ENCODE assay signal across 9 cellular contexts in the genomic region with DNA sequence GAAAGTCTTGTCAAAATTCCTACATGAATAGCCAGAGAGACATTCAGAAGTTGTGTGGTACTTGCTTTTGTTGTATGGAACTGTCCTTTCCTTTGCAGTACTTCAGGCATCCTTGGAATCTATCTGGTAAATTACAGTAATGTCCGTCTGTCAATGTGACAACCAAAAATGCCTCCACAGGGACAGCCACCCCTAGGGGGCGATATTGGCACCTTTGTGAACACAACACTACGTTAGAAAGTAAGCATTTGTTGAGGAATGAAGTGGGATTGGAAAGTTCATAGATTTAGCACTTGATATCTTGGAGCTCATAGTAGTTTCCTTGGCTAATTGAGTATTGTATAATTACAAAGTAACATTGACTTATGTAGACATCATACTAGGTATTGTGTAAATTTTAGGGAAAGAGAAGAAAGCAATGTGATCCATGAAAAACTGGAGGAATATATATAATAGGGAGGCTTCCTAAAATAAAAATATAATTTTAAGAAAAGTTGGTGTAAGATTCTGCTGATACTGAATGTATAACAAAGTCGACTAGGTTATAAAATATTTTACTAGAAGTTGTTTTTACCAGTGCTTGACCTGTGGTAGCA. TPM values are rescaled to one million over a fixed set of nuclear protein-coding genes. Genes with fewer than 3 reads are reported as not detected.
DNase-seq lines count a peak whose midpoint lies in the region; ATAC-seq, FAIRE-seq and TF ChIP-seq lines count a peak whose summit lies in the region.
"Had no signal": no experiment of that assay in that cellular context is flagged by ENCODE, and none has a peak within 500 bp of the region (broad histone marks: within the 10 kb centered on the region; RNA-seq: fewer than 3 reads in every experiment).

No MANE protein-coding gene starts in this region.

- no peak overlapping the region for H3K4me2 ChIP-seq in K562 (ENCODE audit: insufficient read depth, low read length)

- TF ChIP-seq EP300 in K562 (IDR thresholded peaks at IDR 0.05; ENCODE audit: low read length) = no peak

- peak; percentile 64 to 77 for TF ChIP-seq RAD21 in K562 (CRISPR knock-in tag; conservative IDR thresholded peaks at IDR 0.05 in 1 of 2, IDR thresholded peaks at IDR 0.05 in 1 of 2)

- H3K9me3 ChIP-seq in K562 (replicated peaks; ENCODE audit: control insufficient read depth, insufficient read depth, low read depth, low read length) = no peaks in the 10 kb centered on the region
- no peaks in the 10 kb centered on the region for H3K9me3 ChIP-seq in left lung
- H3K9me3 ChIP-seq: thoracic aorta had no signal

- H3K36me3 ChIP-seq in K562 (ENCODE audit: control insufficient read depth, insufficient read depth, low read length) (no peaks in the 10 kb centered on the region), left lung (no peaks in the 10 kb centered on the region)
- H3K36me3 ChIP-seq: thoracic aorta had no signal

- H3K9me1 ChIP-seq in K562 (ENCODE audit: control insufficient read depth, insufficient read depth, low read length) = no peaks in the 10 kb centered on the region

- WGBS in K562 (ENCODE audit: insufficient coverage, low coverage, missing lambda C conversion rate) = 0% methylated on average over 4 of the region's 4 CpGs

- CTCF ChIA-PET in K562 (lab: Yijun Ruan, JAX; ENCODE audit: low intra/inter-chr PET ratio) = interaction anchor here (0.6 to 1.5 kb wide), 2 partner anchors 90 to 1585 kb away, joined by 3 to 11 read pairs; no protein-coding TSS in a partner anchor

- POLR2A ChIA-PET in K562 (lab: Yijun Ruan, JAX) = interaction anchor here (0.6 to 0.7 kb wide), 2 partner anchors 46 to 96 kb away, joined by 4 read pairs; no protein-coding TSS in a partner anchor

- no TSS peak for BruUV-seq in K562 (replicated peaks; lab: Mats Ljungman, UMichigan)

- peak; percentile 53 for ATAC-seq in HG03521 (IDR thresholded peaks at IDR 0.05; ENCODE audit: unreplicated experiment)
- peak; percentile 90 for ATAC-seq in K562
- peak; percentile 71 for ATAC-seq in left lung
- ATAC-seq in GM19328 (IDR thresholded peaks at IDR 0.05; ENCODE audit: unreplicated experiment) = no peak

- in situ Hi-C loops in K562 (cut with MboI) = no loop called here

- no peak overlapping the region for H3K9ac ChIP-seq in K562 (ENCODE audit: insufficient read depth in 1 of 2, low read depth in 2 of 2, low read length in 2 of 2)

- TF ChIP-seq CTCF in GM12874 (IDR thresholded peaks at IDR 0.05; ENCODE audit: insufficient read depth, low read depth, low read length) (peak; percentile 72), K562 (IDR thresholded peaks at IDR 0.05 in 2 of 3, conservative IDR thresholded peaks at IDR 0.05 in 1 of 3; ENCODE audit: insufficient read depth in 2 of 3, low read depth in 1 of 3, low read length in 3 of 3) (peak; percentile 75 to 91 (median 83)), left lung (IDR thresholded peaks at IDR 0.05) (peak; percentile 52 to 59)

- H3K4me3 ChIP-seq in K562 (no peak overlapping the region), left lung (no peak overlapping the region)
- H3K4me3 ChIP-seq: thoracic aorta had no signal

- H4K20me1 ChIP-seq in K562 (replicated peaks; ENCODE audit: control insufficient read depth, insufficient read depth, low read length) = no peaks in the 10 kb centered on the region

- no peak overlapping the region for H2AFZ ChIP-seq in K562 (ENCODE audit: low read depth, low read length)

- peak; percentile 37 for DNase-seq in AG08396 (ENCODE audit: low spot score)
- peak in 4 of 5 experiments; percentile 19 to 56 (median 39) for DNase-seq in T-helper 2 cell
- peak; percentile 39 to 86 (median 54) for DNase-seq in K562 (ENCODE audit: extremely low read depth in 1 of 4, low spot score in 3 of 4)
- DNase-seq in left lung = peak in 1 of 2 donors; percentile 59
- peak; percentile 37 to 53 for DNase-seq in stimulated activated CD8-positive, alpha-beta memory T cell treated with anti-CD3 and anti-CD28 coated beads, Interleukin-15, amount 100 ng/mL, for 48 hours (ENCODE audit: low read depth in 2 of 2)

- TF ChIP-seq POLR2A in K562 (conservative IDR thresholded peaks at IDR 0.05) = no peak

- intact Hi-C loops in K562 (cut with micrococcal nuclease) (loop anchor here (1.0 kb wide), 1 partner anchor 90 kb away; no protein-coding TSS in a partner anchor), left lung (cut with DNase I) (no loop called here)

- no peaks in the 10 kb centered on the region for H3K27me3 ChIP-seq in K562 (ENCODE audit: control insufficient read depth in 2 of 2, insufficient read depth in 2 of 2, low read length in 2 of 2)
- no peaks in the 10 kb centered on the region for H3K27me3 ChIP-seq in left lung

- no peaks in the 10 kb centered on the region for H3K4me1 ChIP-seq in K562 (replicated peaks in 1 of 2; ENCODE audit: control insufficient read depth in 2 of 2, insufficient read depth in 2 of 2, low read length in 2 of 2)
- no peaks in the 10 kb centered on the region for H3K4me1 ChIP-seq in left lung

- H3K27ac ChIP-seq in K562 (ENCODE audit: extremely low read depth, low read depth, low read length) (no peak overlapping the region), left lung (no peak overlapping the region)
- H3K27ac ChIP-seq: thoracic aorta had no signal

- peak; percentile 93 for FAIRE-seq in K562 (lab: Jason Lieb, UNC)

- no peaks in the 10 kb centered on the region for H3K79me2 ChIP-seq in K562 (ENCODE audit: control insufficient read depth, insufficient read depth, low read length)

TF ChIP-seq in K562, 482 proteins besides CTCF, POLR2A, EP300 and RAD21 (continues in another document):
- TF ChIP-seq, protein P1, sequence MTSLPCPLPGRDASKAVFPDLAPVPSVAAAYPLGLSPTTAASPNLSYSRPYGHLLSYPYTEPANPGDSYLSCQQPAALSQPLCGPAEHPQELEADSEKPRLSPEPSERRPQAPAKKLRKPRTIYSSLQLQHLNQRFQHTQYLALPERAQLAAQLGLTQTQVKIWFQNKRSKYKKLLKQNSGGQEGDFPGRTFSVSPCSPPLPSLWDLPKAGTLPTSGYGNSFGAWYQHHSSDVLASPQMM (CRISPR knock-in tag; IDR thresholded peaks at IDR 0.05) = no peak
- no peak for TF ChIP-seq NFE2 (IDR thresholded peaks at IDR 0.05; ENCODE audit: low read depth)
- TF ChIP-seq, protein P2, sequence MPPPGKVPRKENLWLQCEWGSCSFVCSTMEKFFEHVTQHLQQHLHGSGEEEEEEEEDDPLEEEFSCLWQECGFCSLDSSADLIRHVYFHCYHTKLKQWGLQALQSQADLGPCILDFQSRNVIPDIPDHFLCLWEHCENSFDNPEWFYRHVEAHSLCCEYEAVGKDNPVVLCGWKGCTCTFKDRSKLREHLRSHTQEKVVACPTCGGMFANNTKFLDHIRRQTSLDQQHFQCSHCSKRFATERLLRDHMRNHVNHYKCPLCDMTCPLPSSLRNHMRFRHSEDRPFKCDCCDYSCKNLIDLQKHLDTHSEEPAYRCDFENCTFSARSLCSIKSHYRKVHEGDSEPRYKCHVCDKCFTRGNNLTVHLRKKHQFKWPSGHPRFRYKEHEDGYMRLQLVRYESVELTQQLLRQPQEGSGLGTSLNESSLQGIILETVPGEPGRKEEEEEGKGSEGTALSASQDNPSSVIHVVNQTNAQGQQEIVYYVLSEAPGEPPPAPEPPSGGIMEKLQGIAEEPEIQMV (tag; conservative IDR thresholded peaks at IDR 0.05; ENCODE audit: low read depth) = no peak
- no peak for TF ChIP-seq KLF13 (tag; IDR thresholded peaks at IDR 0.05; ENCODE audit: borderline replicate concordance, low read depth)

RNA-seq across cellular contexts. Expression of a gene that starts 32.7 kb away (rescaled TPM):
- total RNA-seq in K562 (2011; cell fraction: chromatin; rRNA removed; ENCODE audit: low replicate concordance) = 0.19 and 0.32 TPM in 2 replicates
- total RNA-seq in K562 (2011; cell fraction: nucleolus; rRNA removed) = not detected in 2 replicates
- 0.37 TPM in 1 of 2 replicates, not detected in the other for total RNA-seq in K562 (2011; cell fraction: nucleoplasm; rRNA removed)
- total RNA-seq in K562 (2014; rRNA removed) (0.49 and 0.59 TPM in 2 replicates), K562 (2014; rRNA removed; fragmentation: Illumina TruSeq; extraction: Trizol) (0.11 TPM in 1 of 2 replicates, not detected in the other), K562 (2015; rRNA removed; fragmentation: Illumina TruSeq; extraction: Trizol) (0.07 TPM in 1 of 2 replicates, not detected in the other), K562 (2021) (0.83 and 1.1 TPM in 2 replicates), left lung (under 1 TPM in 1 of 2 donors, not detected in 1; 0.58 TPM)
- polyA plus RNA-seq in K562 (2011; rRNA removed) (0.04 and 0.08 TPM in 2 replicates), K562 (2014; fragmentation: Illumina TruSeq; extraction: Trizol) (0.30 and 0.40 TPM in 2 replicates), K562 (2014; fragmentation: Nextera tagmentation; extraction: Ambion mirVana) (not detected), K562 (2014; rRNA removed) (0.11 and 0.28 TPM in 2 replicates)
- 0.06 and 0.31 TPM in 2 replicates for polyA plus RNA-seq in K562 (2011; cell fraction: cytosol; rRNA removed)
- 0.06 and 0.28 TPM in 2 replicates for polyA plus RNA-seq in K562 (2011; cell fraction: nucleus; rRNA removed)
- polyA plus RNA-seq in K562 (2012) = 0.09 and 0.18 TPM in 2 replicates
- polyA minus RNA-seq in K562 (2011; rRNA and poly(A)+ RNA removed) = 0.18 TPM in 1 of 2 replicates, not detected in the other
- 0.48 and 1.0 TPM in 2 replicates for polyA minus RNA-seq in K562 (2011; cell fraction: cytosol; rRNA and poly(A)+ RNA removed)
- 0.11 TPM in 1 of 2 replicates, not detected in the other for polyA minus RNA-seq in K562 (2011; cell fraction: nucleus; rRNA and poly(A)+ RNA removed)
- total RNA-seq: thoracic aorta had no signal
